Comparison of ENCODE assay signal across 26 cellular contexts in the genomic region with DNA sequence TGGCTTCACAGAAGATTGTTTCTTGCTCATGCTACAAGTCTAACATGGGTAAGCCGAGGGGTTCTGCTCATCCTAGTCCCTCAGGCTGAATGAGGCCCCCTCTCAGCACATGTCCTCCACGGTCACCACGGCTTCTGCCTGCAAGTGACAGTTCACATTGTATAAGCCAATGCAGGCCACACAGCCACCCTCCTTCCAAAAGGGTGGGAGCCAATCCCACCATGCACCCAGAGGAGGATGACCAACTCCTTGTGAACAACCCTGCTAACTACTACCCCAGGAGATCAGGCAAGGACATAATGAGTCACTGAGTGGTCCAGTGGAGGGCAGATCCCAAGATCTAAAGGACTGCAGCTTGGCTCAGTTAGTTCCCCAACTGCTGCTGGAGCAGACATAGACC.
"Had no signal": no experiment of that assay in that cellular context is flagged by ENCODE, and none has a peak within 500 bp of the region (broad histone marks: within the 10 kb centered on the region; RNA-seq: fewer than 3 reads in every experiment).

No MANE protein-coding gene starts in this region.

- ATAC-seq: activated naive CD4-positive, alpha-beta T cell treated with anti-CD3 and anti-CD28 coated beads, Interleukin-2, amount 50 U/mL, for 72 hours; activated T-cell treated with anti-CD3 and anti-CD28 coated beads, Interleukin-2, amount 50 U/mL, for 4 hours; activated T-helper 17 cell treated with anti-CD3 and anti-CD28 coated beads, Interleukin-2, amount 50 U/mL, for 72 hours; body of pancreas; foreskin keratinocyte; left lobe of liver; mucosa of descending colon; natural killer cell treated with Interleukin-12 subunit alpha and Interleukin-12 subunit beta and Interleukin-15 and Interleukin-18, amount 100 ng/mL, for 72 hours; stimulated activated naive CD8-positive, alpha-beta T cell treated with anti-CD3 and anti-CD28 coated beads, Interleukin-15, Interleukin-2, amounts not matched to agents 100 U/mL and 50 U/mL, for 24 hours had no signal

- H3K9me3 ChIP-seq: adrenal gland, body of pancreas, heart right ventricle, mucosa of descending colon, right atrium auricular region, testis, uterus had no signal

- H3K4me3 Mint-ChIP-seq: activated T-cell treated with anti-CD3 and anti-CD28 coated beads, Interleukin-2, amount 50 U/mL, for 4 hours; activated T-helper 17 cell treated with anti-CD3 and anti-CD28 coated beads, Interleukin-2, amount 50 U/mL, for 72 hours; natural killer cell treated with Interleukin-12 subunit alpha and Interleukin-12 subunit beta and Interleukin-15 and Interleukin-18, amount 100 ng/mL, for 72 hours; T-helper 2 cell treated with Interferon-gamma antibody and Interleukin-4, amounts not matched to agents 5 μg/mL and 100 μg/mL, for 36 hours; type B pancreatic cell had no signal

- H3K4me3 ChIP-seq: adrenal gland, body of pancreas, heart right ventricle, lung, mucosa of descending colon, right atrium auricular region, testis, uterus had no signal

- DNase-seq: activated CD4-positive, alpha-beta T cell treated with anti-CD3 and anti-CD28 coated beads for 4 hours; activated CD4-positive, alpha-beta T cell treated with anti-CD3 and anti-CD28 coated beads, Interleukin-2, amount 50 U/mL, for 48 hours; activated CD4-positive, CD25-positive, alpha-beta regulatory T cell; activated gamma-delta T cell treated with Interleukin-2 at 50 U/mL for 16 hours; activated T-cell treated with anti-CD3 and anti-CD28 coated beads, Interleukin-2, amount 50 U/mL, for 4 hours; adrenal gland; aorta; body of pancreas; effector memory CD4-positive, alpha-beta T cell; foreskin keratinocyte; heart right ventricle; kidney glomerular epithelial cell; mucosa of descending colon; stimulated activated CD4-positive, alpha-beta T cell treated with anti-CD3 and anti-CD28 coated beads, Interleukin-2, amount 100 ng/mL, for 48 hours; stimulated activated naive CD8-positive, alpha-beta T cell treated with anti-CD3 and anti-CD28 coated beads, Interleukin-15, Interleukin-2, amounts not matched to agents 100 U/mL and 50 U/mL, for 24 hours; T-helper 1 cell; testis; uterus had no signal

- H3K4me1 ChIP-seq: foreskin keratinocyte had no signal

- H3K27ac Mint-ChIP-seq: activated T-helper 17 cell treated with anti-CD3 and anti-CD28 coated beads, Interleukin-2, amount 50 U/mL, for 72 hours; natural killer cell treated with Interleukin-12 subunit alpha and Interleukin-12 subunit beta and Interleukin-15 and Interleukin-18, amount 100 ng/mL, for 72 hours; T-helper 2 cell treated with Interferon-gamma antibody and Interleukin-4, amounts not matched to agents 5 μg/mL and 100 μg/mL, for 36 hours had no signal

- H3K36me3 ChIP-seq: uterus had no signal

- H3K27me3 Mint-ChIP-seq: activated T-helper 17 cell treated with anti-CD3 and anti-CD28 coated beads, Interleukin-2, amount 50 U/mL, for 72 hours; natural killer cell treated with Interleukin-12 subunit alpha and Interleukin-12 subunit beta and Interleukin-15 and Interleukin-18, amount 100 ng/mL, for 72 hours; type B pancreatic cell had no signal

- H3K27me3 ChIP-seq: adrenal gland, body of pancreas, foreskin keratinocyte, heart right ventricle, right atrium auricular region, testis, uterus had no signal

- H3K27ac ChIP-seq: adrenal gland, body of pancreas, foreskin keratinocyte, heart right ventricle, right atrium auricular region, testis, uterus had no signal

- H3K9me3 Mint-ChIP-seq: activated naive CD4-positive, alpha-beta T cell treated with anti-CD3 and anti-CD28 coated beads, Interleukin-2, amount 50 U/mL, for 72 hours; activated T-cell treated with anti-CD3 and anti-CD28 coated beads, Interleukin-2, amount 50 U/mL, for 4 hours; activated T-helper 17 cell treated with anti-CD3 and anti-CD28 coated beads, Interleukin-2, amount 50 U/mL, for 72 hours; natural killer cell treated with Interleukin-12 subunit alpha and Interleukin-12 subunit beta and Interleukin-15 and Interleukin-18, amount 100 ng/mL, for 72 hours; T-helper 2 cell treated with Interferon-gamma antibody and Interleukin-4, amounts not matched to agents 5 μg/mL and 100 μg/mL, for 36 hours; type B pancreatic cell had no signal
